In genomic region chr16:3804426-3805016, GRCh38 we compare ENCODE assay signal across 2 cellular contexts.
TF ChIP-seq lines count a peak whose summit lies in the region.

No MANE protein-coding gene starts in this region.

TF ChIP-seq in K562, 482 proteins besides CTCF, POLR2A, EP300 and RAD21 (continues in another document):
- TF ChIP-seq FOXK2 (conservative IDR thresholded peaks at IDR 0.05 in 1 of 2, IDR thresholded peaks at IDR 0.05 in 1 of 2; ENCODE audit: low read depth in 2 of 2) (peak; percentile 15 to 77; a peak in 2 of 4 replicates), NR2F6 (CRISPR knock-in tag; IDR thresholded peaks at IDR 0.05) (no peak), MTA2 (IDR thresholded peaks at IDR 0.05; ENCODE audit: low read depth) (no peak), ARID3A (IDR thresholded peaks at IDR 0.05; ENCODE audit: borderline replicate concordance, low read depth, low read length) (no peak), ARID3B (CRISPR knock-in tag; IDR thresholded peaks at IDR 0.05; ENCODE audit: borderline replicate concordance) (no peak), USF1 (CRISPR knock-in tag; IDR thresholded peaks at IDR 0.05) (no peak), JUN (IDR thresholded peaks at IDR 0.05; ENCODE audit: borderline replicate concordance, low read depth, low read length) (0 out of 2 replicates have a peak, but pooled peaks have one; percentile 25), JUN (CRISPR knock-in tag; IDR thresholded peaks at IDR 0.05; ENCODE audit: borderline replicate concordance) (no peak), LCOR (CRISPR knock-in tag; IDR thresholded peaks at IDR 0.05) (no peak), YY1 (IDR thresholded peaks at IDR 0.05; ENCODE audit: borderline replicate concordance in 1 of 3, control insufficient read depth in 1 of 3, extremely low read depth in 1 of 3, insufficient read depth in 3 of 3, insufficient read length in 1 of 3, insufficient replicate concordance in 2 of 3, low read depth in 1 of 3, low read length in 2 of 3) (no peak), TEAD2 (tag; IDR thresholded peaks at IDR 0.05) (no peak), FOXK1 (CRISPR knock-in tag; IDR thresholded peaks at IDR 0.05; ENCODE audit: borderline replicate concordance) (no peak), ARID1B (IDR thresholded peaks at IDR 0.05) (peak; percentile 67), ATF4 (CRISPR knock-in tag; IDR thresholded peaks at IDR 0.05) (no peak), PBX2 (CRISPR knock-in tag; IDR thresholded peaks at IDR 0.05; ENCODE audit: low read depth) (no peak), PBX2 (tag; conservative IDR thresholded peaks at IDR 0.05; ENCODE audit: low read depth) (peak; percentile 51)

TF ChIP-seq in SK-N-SH, 30 proteins besides CTCF, POLR2A, EP300 and RAD21:
- no peak for TF ChIP-seq RCOR1 (IDR thresholded peaks at IDR 0.05; ENCODE audit: low read length)
- no peak for TF ChIP-seq CHD2 (IDR thresholded peaks at IDR 0.05; ENCODE audit: low read length, partially characterized antibody)
- no peak for TF ChIP-seq MAX (IDR thresholded peaks at IDR 0.05; ENCODE audit: low read depth)
- no peak for TF ChIP-seq TAF1 (IDR thresholded peaks at IDR 0.05; ENCODE audit: borderline replicate concordance, low read depth, low read length)
- no peak for TF ChIP-seq GATA2 (CRISPR knock-in tag; IDR thresholded peaks at IDR 0.05)
- no peak for TF ChIP-seq NRF1 (IDR thresholded peaks at IDR 0.05; ENCODE audit: low read depth, low read length)
- no peak for TF ChIP-seq TCF12 (IDR thresholded peaks at IDR 0.05)
- TF ChIP-seq RFX5 (IDR thresholded peaks at IDR 0.05; ENCODE audit: low read length) = no peak
- no peak for TF ChIP-seq TEAD4 (IDR thresholded peaks at IDR 0.05; ENCODE audit: borderline replicate concordance, insufficient read depth)
- no peak for TF ChIP-seq IRF3 (IDR thresholded peaks at IDR 0.05; ENCODE audit: low read depth, low read length)
- no peak for TF ChIP-seq POLR2AphosphoS5 (IDR thresholded peaks at IDR 0.05; ENCODE audit: low read depth, low read length)
- TF ChIP-seq FOSL2 (IDR thresholded peaks at IDR 0.05; ENCODE audit: borderline replicate concordance, low read depth) = no peak
- TF ChIP-seq USF1 (IDR thresholded peaks at IDR 0.05; ENCODE audit: borderline replicate concordance, low read depth) = no peak
- no peak for TF ChIP-seq YY1 (IDR thresholded peaks at IDR 0.05; ENCODE audit: low read depth)
- TF ChIP-seq SMC3 (IDR thresholded peaks at IDR 0.05; ENCODE audit: low read depth, low read length) = no peak
- no peak for TF ChIP-seq PBX3 (IDR thresholded peaks at IDR 0.05)
- no peak for TF ChIP-seq GABPA (IDR thresholded peaks at IDR 0.05; ENCODE audit: low read depth)
- TF ChIP-seq USF2 (IDR thresholded peaks at IDR 0.05; ENCODE audit: borderline replicate concordance, low read depth, low read length) = no peak
- no peak for TF ChIP-seq SIN3A (IDR thresholded peaks at IDR 0.05; ENCODE audit: borderline replicate concordance, low read depth, low read length)
